ENCODE assay signal across 21 cellular contexts in the genomic region with DNA sequence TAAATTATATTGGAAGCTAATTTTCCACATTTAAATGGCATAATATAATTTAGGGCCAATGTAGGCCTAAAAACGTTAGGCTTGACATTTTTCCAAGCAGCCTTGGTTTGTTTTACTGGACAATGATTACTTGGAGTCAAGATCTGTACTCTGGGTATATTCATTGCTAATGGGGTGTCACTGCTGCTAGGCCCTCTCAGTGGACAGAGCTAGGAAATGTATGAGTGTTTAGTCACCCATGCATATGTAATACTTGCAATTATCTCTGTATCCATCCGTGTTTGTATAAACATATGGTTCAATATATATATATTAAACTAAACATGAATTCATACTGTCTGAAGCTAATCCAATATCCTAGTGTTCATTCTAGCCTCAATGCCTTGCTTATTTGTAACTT.
DNase-seq lines count a peak whose midpoint lies in the region; ATAC-seq and TF ChIP-seq lines count a peak whose summit lies in the region.
"Had no signal": no experiment of that assay in that cellular context is flagged by ENCODE, and none has a peak within 500 bp of the region (broad histone marks: within the 10 kb centered on the region; RNA-seq: fewer than 3 reads in every experiment).

No MANE protein-coding gene starts in this region.

- in situ Hi-C loops in mammary epithelial cell (cut with MboI; ENCODE audit: low sequenced_read_pairs in 2 of 2), result no loop called here

- CTCF ChIA-PET in MCF 10A (lab: Yijun Ruan, JAX) (no interaction called here), mammary epithelial cell (lab: Charles Lee; ENCODE audit: low non-redundant PET) (no interaction called here), PC-9 (lab: Charles Lee) (no interaction called here)
- CTCF ChIA-PET in CD8-positive, alpha-beta T cell (lab: Charles Lee), result no interaction called here

- H3K9ac ChIP-seq in mammary epithelial cell (ENCODE audit: insufficient read depth, low read length), result no peak overlapping the region
- H3K9ac ChIP-seq in smooth muscle cell (ENCODE audit: low read depth), result no peak overlapping the region
- H3K9ac ChIP-seq: BLaER1 had no signal

- H3K27ac ChIP-seq in mammary epithelial cell (ENCODE audit: insufficient read depth, low read depth, low read length) (no peak overlapping the region), PC-9 (no peak overlapping the region), smooth muscle cell (ENCODE audit: low read depth) (peak overlapping the region; percentile 3)
- H3K27ac ChIP-seq in CD8-positive, alpha-beta T cell (ENCODE audit: low read depth, low read length), result no peak overlapping the region
- H3K27ac ChIP-seq: 22Rv1, BLaER1 had no signal

- H3K79me2 ChIP-seq in mammary epithelial cell (ENCODE audit: insufficient read depth, low read length), result no peaks in the 10 kb centered on the region
- H3K79me2 ChIP-seq in PC-9 (ENCODE audit: low read depth), result no peaks in the 10 kb centered on the region
- H3K79me2 ChIP-seq in smooth muscle cell (ENCODE audit: low read depth), result peaks cover 2% of the 10 kb centered on the region

- no peaks in the 10 kb centered on the region for H4K20me1 ChIP-seq in mammary epithelial cell (ENCODE audit: insufficient read depth, low read length)
- no peaks in the 10 kb centered on the region for H4K20me1 ChIP-seq in PC-9 (ENCODE audit: insufficient read depth)
- no peaks in the 10 kb centered on the region for H4K20me1 ChIP-seq in smooth muscle cell (ENCODE audit: low read depth)
- H4K20me1 ChIP-seq: BLaER1 had no signal

- no peaks in the 10 kb centered on the region for H3K9me2 ChIP-seq in PC-9 (ENCODE audit: insufficient read depth)

- no peaks in the 10 kb centered on the region for H3K4me1 Mint-ChIP-seq in MCF 10A (ENCODE audit: insufficient read depth, unreplicated experiment)
- H3K4me1 Mint-ChIP-seq in CD8-positive, alpha-beta T cell (ENCODE audit: low read depth), result no peaks in the 10 kb centered on the region
- H3K4me1 Mint-ChIP-seq: CD4-positive, alpha-beta memory T cell had no signal

- intact Hi-C loops in MCF 10A (cut with micrococcal nuclease) (no loop called here), mammary epithelial cell (cut with micrococcal nuclease) (no loop called here), PC-9 (cut with micrococcal nuclease; ENCODE audit: unreplicated experiment) (no loop called here)
- intact Hi-C loops in CD8-positive, alpha-beta T cell (cut with DNase I, micrococcal nuclease), result no loop called here

- dilution Hi-C loops in mammary epithelial cell (cut with HindIII; ENCODE audit: low sequenced_read_pairs), result no loop called here

- H3K9me3 Mint-ChIP-seq in MCF 10A (ENCODE audit: unreplicated experiment), result peaks cover 15% of the 10 kb centered on the region
- peaks cover 4% of the 10 kb centered on the region for H3K9me3 Mint-ChIP-seq in CD8-positive, alpha-beta T cell

- H3K27me3 ChIP-seq in mammary epithelial cell (ENCODE audit: insufficient read depth, low read length), result no peaks in the 10 kb centered on the region
- H3K27me3 ChIP-seq in PC-9 (ENCODE audit: insufficient read depth, low read depth), result no peaks in the 10 kb centered on the region
- H3K27me3 ChIP-seq in smooth muscle cell (ENCODE audit: low read depth), result no peaks in the 10 kb centered on the region
- H3K27me3 ChIP-seq in CD8-positive, alpha-beta T cell (ENCODE audit: insufficient read depth, low read length), result no peaks in the 10 kb centered on the region
- H3K27me3 ChIP-seq: BLaER1 had no signal

- POLR2A ChIA-PET in MCF 10A (lab: Yijun Ruan, JAX) (interaction anchor here (0.7 to 0.8 kb wide), 2 partner anchors 25 to 311 kb away, joined by 3 read pairs; no protein-coding TSS in a partner anchor), PC-9 (lab: Charles Lee; ENCODE audit: unreplicated experiment) (no interaction called here)
- POLR2A ChIA-PET in CD8-positive, alpha-beta T cell (lab: Charles Lee), result no interaction called here

- TF ChIP-seq CTCF in MCF 10A (IDR thresholded peaks at IDR 0.05; ENCODE audit: unreplicated experiment), result no peak
- TF ChIP-seq CTCF in mammary epithelial cell (conservative IDR thresholded peaks at IDR 0.05 in 1 of 2, IDR thresholded peaks at IDR 0.05 in 1 of 2; ENCODE audit: extremely low read depth in 1 of 2, insufficient read depth in 1 of 2, low read depth in 1 of 2, low read length in 2 of 2), result no peak
- TF ChIP-seq CTCF in PC-9 (conservative IDR thresholded peaks at IDR 0.05), result no peak
- TF ChIP-seq CTCF in fibroblast of pulmonary artery (IDR thresholded peaks at IDR 0.05; ENCODE audit: low read length, missing control alignments), result no peak
- no peak for TF ChIP-seq CTCF in smooth muscle cell (IDR thresholded peaks at IDR 0.05; ENCODE audit: borderline replicate concordance, insufficient read depth, poor library complexity, severe bottlenecking)
- no peak for TF ChIP-seq CTCF in CD8-positive, alpha-beta T cell (IDR thresholded peaks at IDR 0.05)

- BruUV-seq in MCF 10A (replicated peaks; lab: Mats Ljungman, UMichigan) (no TSS peak), mammary epithelial cell (replicated peaks; lab: Mats Ljungman, UMichigan) (no TSS peak), PC-9 (replicated peaks; lab: Mats Ljungman, UMichigan) (no TSS peak)

- WGBS in mammary epithelial cell (ENCODE audit: low coverage, missing lambda C conversion rate), result 58% methylated on average over 2 of the region's 2 CpGs
- 66% methylated on average over 2 of the region's 2 CpGs for WGBS in smooth muscle cell (ENCODE audit: low lambda C conversion rate)

- DNase-seq in MCF 10A (ENCODE audit: unreplicated experiment) (peak; percentile 6), mammary epithelial cell (no peak), PC-9 (no peak), fibroblast of pulmonary artery (ENCODE audit: low read depth) (peak; percentile 17), smooth muscle cell (lab: John Stamatoyannopoulos, UW; ENCODE audit: unreplicated experiment) (no peak), DMS114 treated with DMSO at 0.1 percent for 48 hours (lab: John Stamatoyannopoulos, UW; ENCODE audit: unreplicated experiment) (no peak)
- no peak for DNase-seq in CD8-positive, alpha-beta T cell
- DNase-seq: Calu3; CD4-positive, alpha-beta memory T cell; H7; NCI-H1105 treated with DMSO at 0.1 percent for 48 hours; NCI-H1694; NCI-H510A; NCI-H774; OCI-M1; RPMI8226; SHP77 treated with DMSO at 0.1 percent for 48 hours had no signal

- H3K4me1 ChIP-seq in mammary epithelial cell (ENCODE audit: insufficient read depth, low read length) (no peaks in the 10 kb centered on the region), PC-9 (replicated peaks; ENCODE audit: insufficient read depth) (no peaks in the 10 kb centered on the region), smooth muscle cell (ENCODE audit: low read depth) (no peaks in the 10 kb centered on the region)
- no peaks in the 10 kb centered on the region for H3K4me1 ChIP-seq in CD8-positive, alpha-beta T cell (ENCODE audit: insufficient read depth, low read length)
- H3K4me1 ChIP-seq: BLaER1 had no signal

- H3K4me2 ChIP-seq in mammary epithelial cell (ENCODE audit: insufficient read depth, low read depth, low read length) (no peak overlapping the region), PC-9 (no peak overlapping the region), smooth muscle cell (no peak overlapping the region)
- H3K4me2 ChIP-seq: BLaER1 had no signal

- H3F3A ChIP-seq in PC-9 (ENCODE audit: insufficient read depth, low read depth) (no peaks in the 10 kb centered on the region), smooth muscle cell (ENCODE audit: low read depth) (peaks cover 5% of the 10 kb centered on the region)

- H3K9me3 ChIP-seq in mammary epithelial cell (replicated peaks; ENCODE audit: insufficient read depth, low read length) (peaks cover 4% of the 10 kb centered on the region), PC-9 (ENCODE audit: insufficient read depth, low read depth) (no peaks in the 10 kb centered on the region), smooth muscle cell (replicated peaks; ENCODE audit: low read depth) (no peaks in the 10 kb centered on the region)
- no peaks in the 10 kb centered on the region for H3K9me3 ChIP-seq in CD8-positive, alpha-beta T cell (ENCODE audit: low read length)

- H3K4me3 Mint-ChIP-seq in MCF 10A (ENCODE audit: unreplicated experiment), result no peak overlapping the region
- no peak overlapping the region for H3K4me3 Mint-ChIP-seq in CD8-positive, alpha-beta T cell
- H3K4me3 Mint-ChIP-seq: CD4-positive, alpha-beta memory T cell had no signal

- H2AFZ ChIP-seq in mammary epithelial cell (ENCODE audit: low read depth, low read length) (no peak overlapping the region), PC-9 (0 out of 2 replicates have a peak overlapping the region, but pooled peaks have one; percentile 37), smooth muscle cell (ENCODE audit: low read depth) (no peak overlapping the region)

- H3K36me3 ChIP-seq in mammary epithelial cell (ENCODE audit: insufficient read depth, low read length) (no peaks in the 10 kb centered on the region), PC-9 (ENCODE audit: low read depth) (no peaks in the 10 kb centered on the region), smooth muscle cell (ENCODE audit: low read depth) (no peaks in the 10 kb centered on the region)
- no peaks in the 10 kb centered on the region for H3K36me3 ChIP-seq in CD8-positive, alpha-beta T cell (ENCODE audit: insufficient read depth, low read length)
- H3K36me3 ChIP-seq: BLaER1 had no signal

- H3K36me3 Mint-ChIP-seq in MCF 10A (ENCODE audit: insufficient read depth, unreplicated experiment), result no peaks in the 10 kb centered on the region
- H3K36me3 Mint-ChIP-seq in CD8-positive, alpha-beta T cell, result no peaks in the 10 kb centered on the region
- H3K36me3 Mint-ChIP-seq: CD4-positive, alpha-beta memory T cell had no signal

- no peak overlapping the region for H3K27ac Mint-ChIP-seq in MCF 10A (ENCODE audit: low read depth, unreplicated experiment)
- H3K27ac Mint-ChIP-seq in CD8-positive, alpha-beta T cell, result no peak overlapping the region
- H3K27ac Mint-ChIP-seq: CD4-positive, alpha-beta memory T cell had no signal

- no peak for ATAC-seq in CD8-positive, alpha-beta T cell
- no peak for ATAC-seq in HG03175 (IDR thresholded peaks at IDR 0.05; ENCODE audit: unreplicated experiment)
- ATAC-seq: K562 had no signal

- H3K4me3 ChIP-seq in mammary epithelial cell (replicated peaks in 1 of 3; ENCODE audit: insufficient read depth in 1 of 3, low read depth in 2 of 3, low read length in 3 of 3) (no peak overlapping the region), PC-9 (no peak overlapping the region), fibroblast of pulmonary artery (replicated peaks; ENCODE audit: low read depth, low read length) (no peak overlapping the region), smooth muscle cell (no peak overlapping the region)
- no peak overlapping the region for H3K4me3 ChIP-seq in CD8-positive, alpha-beta T cell (ENCODE audit: low read depth, low read length)
- H3K4me3 ChIP-seq: BLaER1, K562 had no signal

- no peaks in the 10 kb centered on the region for H3K27me3 Mint-ChIP-seq in MCF 10A (ENCODE audit: insufficient read depth, unreplicated experiment)
- H3K27me3 Mint-ChIP-seq in CD8-positive, alpha-beta T cell (ENCODE audit: low read depth), result no peaks in the 10 kb centered on the region

Comparison
In these comparisons a context has a peak if more than half of its experiments do, and no peak if none do; other contexts are left out.
1. DNase-seq: peak in MCF 10A (single experiment) and fibroblast of pulmonary artery (single experiment); none in mammary epithelial cell (single experiment), PC-9 (0 of 2), smooth muscle cell (single experiment), CD8-positive, alpha-beta T cell (0 of 7) and DMS114 treated with DMSO at 0.1 percent for 48 hours (single experiment).